In genomic region chr10:33254556-33255160, GRCh38 we compare ENCODE assay signal across 18 cellular contexts.
DNase-seq lines count a peak whose midpoint lies in the region; ATAC-seq and TF ChIP-seq lines count a peak whose summit lies in the region.
"Had no signal": no experiment of that assay in that cellular context is flagged by ENCODE, and none has a peak within 500 bp of the region (broad histone marks: within the 10 kb centered on the region; RNA-seq: fewer than 3 reads in every experiment).

No MANE protein-coding gene starts in this region.

- peaks cover 15% of the 10 kb centered on the region for H3K27me3 Mint-ChIP-seq in glutamatergic neuron (ENCODE audit: unreplicated experiment)

- no peaks in the 10 kb centered on the region for H3K9me3 ChIP-seq in heart left ventricle
- no peaks in the 10 kb centered on the region for H3K9me3 ChIP-seq in RWPE2 (ENCODE audit: severe bottlenecking)

- peak overlapping the region; percentile 5 for H3K27ac Mint-ChIP-seq in glutamatergic neuron (ENCODE audit: unreplicated experiment)

- no peak for TF ChIP-seq CTCF in heart left ventricle (IDR thresholded peaks at IDR 0.05)
- no peak for TF ChIP-seq CTCF in RWPE2 (IDR thresholded peaks at IDR 0.05; ENCODE audit: poor library complexity, severe bottlenecking)
- no peak for TF ChIP-seq CTCF in glutamatergic neuron (IDR thresholded peaks at IDR 0.05; ENCODE audit: partially characterized antibody, unreplicated experiment)

- peaks cover 22% of the 10 kb centered on the region for H3K36me3 Mint-ChIP-seq in glutamatergic neuron (ENCODE audit: unreplicated experiment)

- WGBS in heart left ventricle, 4 donors, result 55 to 71% (median 65%) methylated on average over 3 of the region's 3 CpGs

- peaks cover 59% of the 10 kb centered on the region for H3K4me1 Mint-ChIP-seq in glutamatergic neuron (ENCODE audit: low read depth, unreplicated experiment)

- peaks cover 12 to 100% (median 95%) of the 10 kb centered on the region in 9 donors for H3K36me3 ChIP-seq in heart left ventricle
- peaks cover 75% of the 10 kb centered on the region for H3K36me3 ChIP-seq in RWPE2 (ENCODE audit: low read depth)

- H3K27me3 ChIP-seq in heart left ventricle (no peaks in the 10 kb centered on the region), RWPE2 (ENCODE audit: insufficient read depth, poor library complexity, severe bottlenecking) (no peaks in the 10 kb centered on the region)

- ATAC-seq in heart left ventricle (no peak), left ventricle myocardium superior (no peak), RWPE2 (ENCODE audit: low read depth) (no peak), sciatic nerve (peak; percentile 18)
- ATAC-seq: K562 had no signal

- peak overlapping the region; percentile 7 for H3K4me3 Mint-ChIP-seq in glutamatergic neuron (ENCODE audit: unreplicated experiment)

- DNase-seq in heart left ventricle (no peak), left ventricle myocardium superior (no peak), RWPE2 (ENCODE audit: low spot score) (no peak), glutamatergic neuron (no peak), sciatic nerve (ENCODE audit: low spot score) (no peak), LoVo (ENCODE audit: low spot score) (no peak), NCI-H1105 (lab: John Stamatoyannopoulos, UW) (no peak)
- DNase-seq in stimulated activated naive CD4-positive, alpha-beta T cell treated with Interleukin-2 at 50 U/mL for 16 hours (lab: John Stamatoyannopoulos, UW), result no peak
- DNase-seq: C1 segment of cervical spinal cord, DMS 273 treated with DMSO at 0.1 percent for 48 hours, GF-D8, GOT3, NCI-H146, NCI-H2081, NCI-H510A, NCI-H774, Right ventricle myocardium superior had no signal

- H3K4me1 ChIP-seq in heart left ventricle (peaks cover 0 to 54% (median 22%) of the 10 kb centered on the region in 12 donors), RWPE2 (ENCODE audit: insufficient read depth, poor library complexity, severe bottlenecking) (peaks cover 31% of the 10 kb centered on the region)

- peaks cover 7% of the 10 kb centered on the region for H3K9me3 Mint-ChIP-seq in glutamatergic neuron (ENCODE audit: unreplicated experiment)

- no peak for TF ChIP-seq POLR2A in heart left ventricle (IDR thresholded peaks at IDR 0.05)

- intact Hi-C loops in heart left ventricle (cut with DNase I) (no loop called here), left ventricle myocardium superior (cut with micrococcal nuclease) (no loop called here), sciatic nerve (cut with DNase I) (no loop called here)

- H3K4me3 ChIP-seq in heart left ventricle, result no peak overlapping the region
- H3K4me3 ChIP-seq in RWPE2 (ENCODE audit: severe bottlenecking), result no peak overlapping the region
- H3K4me3 ChIP-seq: K562 had no signal

- H3K27ac ChIP-seq in heart left ventricle (peak overlapping the region in 9 of 12 donors; percentile 2 to 62 (median 24)), RWPE2 (ENCODE audit: poor library complexity, severe bottlenecking) (peak overlapping the region; percentile 96)
